Comparison of ENCODE assay signal across 8 cellular contexts in the genomic region with DNA sequence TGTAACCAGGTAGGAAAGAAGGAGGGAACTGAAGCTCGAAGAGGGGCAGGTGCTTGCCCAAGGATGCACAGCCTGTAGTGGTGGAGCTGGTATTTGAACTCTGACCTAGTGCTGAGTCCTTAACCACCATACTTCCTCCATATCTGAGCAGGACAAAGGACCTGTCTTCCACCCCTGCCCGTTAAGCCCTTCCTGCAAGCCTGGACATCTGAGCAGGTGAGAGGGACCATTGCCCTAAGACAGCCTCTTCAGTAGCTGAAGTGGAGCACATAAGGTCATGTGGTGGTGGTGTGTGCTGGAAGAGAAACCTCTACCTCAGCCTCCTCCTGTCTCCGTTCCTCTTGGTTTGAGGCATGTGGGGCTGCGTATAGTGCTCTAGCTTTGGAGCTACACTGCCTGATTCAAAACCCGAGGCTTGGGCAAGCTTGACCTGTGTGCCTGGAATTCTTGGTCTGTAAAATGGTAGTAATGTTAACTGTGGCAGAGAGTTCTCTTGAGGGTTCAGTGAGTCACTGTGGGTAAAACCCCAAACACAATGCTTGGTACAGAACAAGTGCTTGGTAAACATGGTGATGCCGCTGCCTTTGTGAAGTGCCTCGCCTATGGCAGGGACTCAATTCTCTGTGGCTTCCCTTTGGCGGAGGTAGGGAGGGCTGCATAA.
DNase-seq lines count a peak whose midpoint lies in the region; ATAC-seq lines count a peak whose summit lies in the region.

No MANE protein-coding gene starts in this region.

- DNase-seq in NCI-H187 (lab: John Stamatoyannopoulos, UW) (peak; percentile 74 to 77), iris pigment epithelial cell (ENCODE audit: low read depth) (peak; percentile 71), NCI-H82 (lab: John Stamatoyannopoulos, UW) (no peak), GF-D8 (lab: John Stamatoyannopoulos, UW) (no peak)
- DNase-seq in activated CD8-positive, alpha-beta memory T cell treated with anti-CD3 and anti-CD28 coated beads, Interleukin-2, amount 50 U/mL, for 1 hour (ENCODE audit: extremely low read depth) = peak; percentile 48
- peak; percentile 74 to 88 for DNase-seq in stimulated activated naive CD8-positive, alpha-beta T cell treated with anti-CD3 and anti-CD28 coated beads, Interleukin-15, amount 100 ng/mL, for 72 hours

- peak overlapping the region; percentile 18 to 69 for H3K4me3 Mint-ChIP-seq in stimulated activated naive CD8-positive, alpha-beta T cell treated with anti-CD3 and anti-CD28 coated beads, Interleukin-15, amount 100 ng/mL, for 72 hours

- peak overlapping the region; percentile 26 to 95 for H3K27ac Mint-ChIP-seq in stimulated activated naive CD8-positive, alpha-beta T cell treated with anti-CD3 and anti-CD28 coated beads, Interleukin-15, amount 100 ng/mL, for 72 hours

- H3K9me3 Mint-ChIP-seq in stimulated activated naive CD8-positive, alpha-beta T cell treated with anti-CD3 and anti-CD28 coated beads, Interleukin-15, amount 100 ng/mL, for 72 hours = no peaks in the 10 kb centered on the region

- H3K4me1 Mint-ChIP-seq in stimulated activated naive CD8-positive, alpha-beta T cell treated with anti-CD3 and anti-CD28 coated beads, Interleukin-15, amount 100 ng/mL, for 72 hours = peaks cover 83% of the 10 kb centered on the region

- ATAC-seq in GM18498 (IDR thresholded peaks at IDR 0.05; ENCODE audit: unreplicated experiment) = peak; percentile 44
- peak; percentile 95 for ATAC-seq in stimulated activated naive CD8-positive, alpha-beta T cell treated with anti-CD3 and anti-CD28 coated beads, Interleukin-15, amount 100 ng/mL, for 72 hours
- ATAC-seq in HG03025 (IDR thresholded peaks at IDR 0.05; ENCODE audit: low FRiP score, unreplicated experiment) = no peak

- H3K27me3 Mint-ChIP-seq in stimulated activated naive CD8-positive, alpha-beta T cell treated with anti-CD3 and anti-CD28 coated beads, Interleukin-15, amount 100 ng/mL, for 72 hours = no peaks in the 10 kb centered on the region

Comparison
In these comparisons a context has a peak if more than half of its experiments do, and no peak if none do; other contexts are left out.
1. DNase-seq: peak in NCI-H187 (2 of 2), activated CD8-positive, alpha-beta memory T cell treated with anti-CD3 and anti-CD28 coated beads, Interleukin-2, amount 50 U/mL, for 1 hour (single experiment), iris pigment epithelial cell (single experiment) and stimulated activated naive CD8-positive, alpha-beta T cell treated with anti-CD3 and anti-CD28 coated beads, Interleukin-15, amount 100 ng/mL, for 72 hours (2 of 2); none in NCI-H82 (single experiment) and GF-D8 (single experiment).